19 cellular contexts compared by ENCODE assay signal in the genomic region with DNA sequence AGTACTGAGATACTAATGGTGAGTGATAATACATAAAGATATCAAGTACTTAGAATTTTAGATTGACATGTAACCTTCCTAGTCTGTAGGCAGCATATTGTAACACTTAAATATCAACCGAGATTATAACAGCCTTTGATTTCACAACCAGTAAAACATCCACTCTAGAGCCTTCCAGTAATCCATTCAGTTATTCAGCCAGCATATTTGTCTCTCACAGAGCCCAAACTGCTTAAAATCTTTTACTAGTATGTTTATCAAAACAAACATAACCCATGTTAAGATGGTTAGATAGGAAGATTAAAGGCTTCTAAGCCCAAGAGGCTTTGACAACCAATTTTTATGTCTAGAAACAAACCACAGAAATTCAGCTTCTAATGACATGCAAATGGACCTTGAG.
DNase-seq lines count a peak whose midpoint lies in the region; ATAC-seq and FAIRE-seq lines count a peak whose summit lies in the region.
"Had no signal": no experiment of that assay in that cellular context is flagged by ENCODE, and none has a peak within 500 bp of the region (broad histone marks: within the 10 kb centered on the region; RNA-seq: fewer than 3 reads in every experiment).

No MANE protein-coding gene starts in this region.

- FAIRE-seq in frontal cortex (lab: Jason Lieb, UNC), result no peak
- FAIRE-seq: A204.1, islet of Langerhans, small intestine had no signal

- intact Hi-C loops in sciatic nerve (cut with DNase I), result no loop called here

- peaks cover 5% of the 10 kb centered on the region for H3K27me3 Mint-ChIP-seq in activated naive CD4-positive, alpha-beta T cell treated with anti-CD3 and anti-CD28 coated beads, Interleukin-2, amount 50 U/mL, for 24 hours

- no peak for DNase-seq in activated naive CD4-positive, alpha-beta T cell treated with anti-CD3 and anti-CD28 coated beads, Interleukin-2, amount 50 U/mL, for 16 hours
- DNase-seq in M059J (ENCODE audit: low read depth) (peak; percentile 77), epithelial cell of prostate (ENCODE audit: low read depth, low spot score) (no peak), sciatic nerve (ENCODE audit: low spot score) (no peak), frontal cortex (ENCODE audit: low spot score in 2 of 2) (no peak), HuH-7 (ENCODE audit: low spot score) (no peak), DMS79 (lab: John Stamatoyannopoulos, UW) (no peak)
- DNase-seq: activated CD4-positive, CD25-positive, alpha-beta regulatory T cell; activated CD8-positive, alpha-beta memory T cell treated with anti-CD3 and anti-CD28 coated beads, Interleukin-2, amount 50 U/mL, for 4 hours; activated naive CD4-positive, alpha-beta T cell treated with Interleukin-2 at 50 U/mL for 16 hours; mucosa of descending colon; NCI-H748 treated with DMSO at 0.1 percent for 48 hours; small intestine had no signal

- H3K36me3 Mint-ChIP-seq in activated naive CD4-positive, alpha-beta T cell treated with anti-CD3 and anti-CD28 coated beads, Interleukin-2, amount 50 U/mL, for 24 hours, result no peaks in the 10 kb centered on the region
- H3K36me3 Mint-ChIP-seq: stimulated activated effector memory CD8-positive, alpha-beta T cell treated with anti-CD3 and anti-CD28 coated beads, Interleukin-12 subunit alpha, Interleukin-12 subunit beta, amount 100 ng/mL, for 72 hours had no signal

- H3K27ac Mint-ChIP-seq in activated naive CD4-positive, alpha-beta T cell treated with anti-CD3 and anti-CD28 coated beads, Interleukin-2, amount 50 U/mL, for 24 hours, result peak overlapping the region; percentile 33
- H3K27ac Mint-ChIP-seq: stimulated activated effector memory CD8-positive, alpha-beta T cell treated with anti-CD3 and anti-CD28 coated beads, Interleukin-12 subunit alpha, Interleukin-12 subunit beta, amount 100 ng/mL, for 72 hours had no signal

- H3K9me3 Mint-ChIP-seq in activated naive CD4-positive, alpha-beta T cell treated with anti-CD3 and anti-CD28 coated beads, Interleukin-2, amount 50 U/mL, for 24 hours, result peaks cover 6% of the 10 kb centered on the region
- H3K9me3 Mint-ChIP-seq: stimulated activated effector memory CD8-positive, alpha-beta T cell treated with anti-CD3 and anti-CD28 coated beads, Interleukin-12 subunit alpha, Interleukin-12 subunit beta, amount 100 ng/mL, for 72 hours had no signal

- no peaks in the 10 kb centered on the region for H3K4me1 Mint-ChIP-seq in activated naive CD4-positive, alpha-beta T cell treated with anti-CD3 and anti-CD28 coated beads, Interleukin-2, amount 50 U/mL, for 24 hours
- H3K4me1 Mint-ChIP-seq: central memory CD8-positive, alpha-beta T cell had no signal

- no peak overlapping the region for H3K4me3 Mint-ChIP-seq in activated naive CD4-positive, alpha-beta T cell treated with anti-CD3 and anti-CD28 coated beads, Interleukin-2, amount 50 U/mL, for 24 hours
- H3K4me3 Mint-ChIP-seq: central memory CD8-positive, alpha-beta T cell; stimulated activated effector memory CD8-positive, alpha-beta T cell treated with anti-CD3 and anti-CD28 coated beads, Interleukin-12 subunit alpha, Interleukin-12 subunit beta, amount 100 ng/mL, for 72 hours had no signal

- peak overlapping the region; percentile 57 for H3K27ac ChIP-seq in epithelial cell of prostate

- ATAC-seq in sciatic nerve, result peak; percentile 63
- ATAC-seq: mucosa of descending colon, Panc1 had no signal
